Comparison of ENCODE assay signal across 34 cellular contexts in the genomic region with DNA sequence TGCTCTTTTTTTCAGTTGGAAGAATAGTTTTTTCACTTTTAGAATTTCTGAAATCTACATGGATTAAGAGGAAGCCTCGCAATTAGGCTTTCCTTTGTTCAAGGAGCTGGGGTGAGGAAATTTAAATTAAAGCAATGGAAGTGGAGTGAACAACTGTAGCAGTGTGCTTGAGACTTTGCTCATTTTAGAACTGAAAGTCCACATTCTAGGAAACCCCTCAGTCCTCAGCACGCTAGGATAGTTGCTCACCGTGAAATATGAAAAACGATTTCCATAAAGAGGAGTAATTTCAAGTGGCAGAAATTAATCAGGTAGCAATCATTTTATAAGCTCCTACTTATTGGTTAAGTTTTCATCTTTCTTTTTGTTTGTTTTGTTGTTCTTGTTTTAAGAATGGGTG.
"Had no signal": no experiment of that assay in that cellular context is flagged by ENCODE, and none has a peak within 500 bp of the region (broad histone marks: within the 10 kb centered on the region; RNA-seq: fewer than 3 reads in every experiment).

No MANE protein-coding gene starts in this region.

- H3K27ac Mint-ChIP-seq: activated CD4-positive, alpha-beta memory T cell treated with anti-CD3 and anti-CD28 coated beads for 36 hours; activated CD4-positive, alpha-beta T cell treated with anti-CD3 and anti-CD28 coated beads for 36 hours; activated CD4-positive, alpha-beta T cell treated with anti-CD3 and anti-CD28 coated beads, Interleukin-2, amount 10 ng/mL, durations not matched to agents 24 days and 14 days; activated CD8-positive, alpha-beta memory T cell treated with anti-CD3 and anti-CD28 coated beads, Interleukin-2, amount 10 ng/mL, durations not matched to agents 7 days and 5 days; activated CD8-positive, alpha-beta T cell treated with anti-CD3 and anti-CD28 coated beads, Interleukin-2, amount 10 ng/mL, durations not matched to agents 7 days and 5 days; activated naive CD4-positive, alpha-beta T cell treated with anti-CD3 and anti-CD28 coated beads for 36 hours; activated naive CD4-positive, alpha-beta T cell treated with anti-CD3 and anti-CD28 coated beads, Interleukin-2, amount 50 U/mL, for 24 hours; activated naive CD8-positive, alpha-beta T cell treated with anti-CD3 and anti-CD28 coated beads for 36 hours; activated naive CD8-positive, alpha-beta T cell treated with anti-CD3 and anti-CD28 coated beads, Interleukin-2, amount 50 U/mL, for 24 hours; activated T-helper 1 cell treated with anti-CD3 and anti-CD28 coated beads, Interleukin-12 subunit alpha, Interleukin-12 subunit beta, Interleukin-2, Interleukin-4 antibody, amounts not matched to agents 30 ng/mL and 10 ng/mL and 1 ng/mL, durations not matched to agents 14 hours and 24 hours and 36 hours; activated T-helper 2 cell treated with anti-CD3 and anti-CD28 coated beads, Interferon-gamma antibody, Interleukin-2, Interleukin-4, amounts not matched to agents 10 μg/mL and 5 μg/mL and 100 μg/mL, durations not matched to agents 14 hours and 24 hours and 36 hours; dendritic cell treated with granulocyte-macrophage colony-stimulating factor and Interleukin-4, amounts not matched to agents 40 ng/mL and 50 ng/mL, for 4 days; endodermal cell had no signal

- H3K4me3 Mint-ChIP-seq: activated CD4-positive, alpha-beta memory T cell treated with anti-CD3 and anti-CD28 coated beads for 36 hours; activated CD4-positive, alpha-beta T cell treated with anti-CD3 and anti-CD28 coated beads for 36 hours; activated CD4-positive, alpha-beta T cell treated with anti-CD3 and anti-CD28 coated beads, Interleukin-2, amount 10 ng/mL, durations not matched to agents 24 days and 14 days; activated CD8-positive, alpha-beta memory T cell treated with anti-CD3 and anti-CD28 coated beads, Interleukin-2, amount 10 ng/mL, durations not matched to agents 7 days and 5 days; activated CD8-positive, alpha-beta T cell treated with anti-CD3 and anti-CD28 coated beads, Interleukin-2, amount 10 ng/mL, durations not matched to agents 7 days and 5 days; activated naive CD4-positive, alpha-beta T cell treated with anti-CD3 and anti-CD28 coated beads for 36 hours; activated naive CD4-positive, alpha-beta T cell treated with anti-CD3 and anti-CD28 coated beads, Interleukin-2, amount 50 U/mL, for 24 hours; activated naive CD8-positive, alpha-beta T cell treated with anti-CD3 and anti-CD28 coated beads for 36 hours; activated naive CD8-positive, alpha-beta T cell treated with anti-CD3 and anti-CD28 coated beads, Interleukin-2, amount 50 U/mL, for 24 hours; activated T-helper 1 cell treated with anti-CD3 and anti-CD28 coated beads, Interleukin-12 subunit alpha, Interleukin-12 subunit beta, Interleukin-2, Interleukin-4 antibody, amounts not matched to agents 30 ng/mL and 10 ng/mL and 1 ng/mL, durations not matched to agents 14 hours and 24 hours and 36 hours; central memory CD8-positive, alpha-beta T cell; dendritic cell treated with granulocyte-macrophage colony-stimulating factor and Interleukin-4, amounts not matched to agents 40 ng/mL and 50 ng/mL, for 4 days; endodermal cell had no signal

- H3K36me3 ChIP-seq: adrenal gland, breast epithelium, cardiac muscle cell had no signal

- H3K4me1 Mint-ChIP-seq: activated CD4-positive, alpha-beta T cell treated with anti-CD3 and anti-CD28 coated beads for 36 hours; activated CD4-positive, alpha-beta T cell treated with anti-CD3 and anti-CD28 coated beads, Interleukin-2, amount 10 ng/mL, durations not matched to agents 24 days and 14 days; activated CD8-positive, alpha-beta memory T cell treated with anti-CD3 and anti-CD28 coated beads, Interleukin-2, amount 10 ng/mL, durations not matched to agents 7 days and 5 days; activated naive CD4-positive, alpha-beta T cell treated with anti-CD3 and anti-CD28 coated beads, Interleukin-2, amount 50 U/mL, for 24 hours; activated naive CD8-positive, alpha-beta T cell treated with anti-CD3 and anti-CD28 coated beads for 36 hours; activated naive CD8-positive, alpha-beta T cell treated with anti-CD3 and anti-CD28 coated beads, Interleukin-2, amount 50 U/mL, for 24 hours; central memory CD8-positive, alpha-beta T cell; endodermal cell had no signal

- H3K36me3 Mint-ChIP-seq: activated CD4-positive, alpha-beta memory T cell treated with anti-CD3 and anti-CD28 coated beads for 36 hours; activated CD8-positive, alpha-beta memory T cell treated with anti-CD3 and anti-CD28 coated beads, Interleukin-2, amount 10 ng/mL, durations not matched to agents 7 days and 5 days; activated naive CD4-positive, alpha-beta T cell treated with anti-CD3 and anti-CD28 coated beads, Interleukin-2, amount 50 U/mL, for 24 hours; activated naive CD8-positive, alpha-beta T cell treated with anti-CD3 and anti-CD28 coated beads for 36 hours had no signal

- H3K4me3 ChIP-seq: adrenal gland, body of pancreas, breast epithelium, cardiac muscle cell, coronary artery, dorsolateral prefrontal cortex had no signal

- ATAC-seq: activated CD4-positive, alpha-beta T cell treated with anti-CD3 and anti-CD28 coated beads for 36 hours; activated CD8-positive, alpha-beta memory T cell treated with anti-CD3 and anti-CD28 coated beads, Interleukin-2, amount 10 ng/mL, durations not matched to agents 7 days and 5 days; activated CD8-positive, alpha-beta T cell treated with anti-CD3 and anti-CD28 coated beads, Interleukin-2, amount 10 ng/mL, durations not matched to agents 7 days and 5 days; activated naive CD8-positive, alpha-beta T cell treated with anti-CD3 and anti-CD28 coated beads, Interleukin-2, amount 50 U/mL, for 24 hours; body of pancreas; esophagus mucosa had no signal

- DNase-seq: activated CD4-positive, alpha-beta memory T cell treated with anti-CD3 and anti-CD28 coated beads for 36 hours; activated CD4-positive, alpha-beta T cell treated with anti-CD3 and anti-CD28 coated beads for 36 hours; activated CD4-positive, alpha-beta T cell treated with anti-CD3 and anti-CD28 coated beads, Interleukin-2, amount 10 ng/mL, durations not matched to agents 24 days and 14 days; activated CD4-positive, CD25-positive, alpha-beta regulatory T cell; activated CD4-positive, CD25-positive, alpha-beta regulatory T cell treated with anti-CD3 and anti-CD28 coated beads, Interleukin-2, amount 50 U/mL, for 72 hours; activated CD8-positive, alpha-beta memory T cell treated with anti-CD3 and anti-CD28 coated beads, Interleukin-2, amount 10 ng/mL, durations not matched to agents 7 days and 5 days; activated CD8-positive, alpha-beta memory T cell treated with anti-CD3 and anti-CD28 coated beads, Interleukin-2, amount 50 U/mL, for 4 hours; activated CD8-positive, alpha-beta T cell treated with anti-CD3 and anti-CD28 coated beads, Interleukin-2, amount 10 ng/mL, durations not matched to agents 7 days and 5 days; activated effector memory CD4-positive, alpha-beta T cell treated with anti-CD3 and anti-CD28 coated beads, Interleukin-2, amount 50 U/mL, for 16 hours; activated naive CD4-positive, alpha-beta T cell treated with anti-CD3 and anti-CD28 coated beads for 36 hours; activated naive CD8-positive, alpha-beta T cell treated with anti-CD3 and anti-CD28 coated beads for 36 hours; activated naive CD8-positive, alpha-beta T cell treated with anti-CD3 and anti-CD28 coated beads, Interleukin-2, amount 50 U/mL, for 24 hours; activated T-cell treated with anti-CD3 and anti-CD28 coated beads, Interleukin-2, amount 50 U/mL, for 1 hour; activated T-cell treated with anti-CD3 and anti-CD28 coated beads, Interleukin-2, amount 50 U/mL, for 48 hours; adrenal gland; amygdala; aorta; body of pancreas; dorsolateral prefrontal cortex; effector memory CD4-positive, alpha-beta T cell; endodermal cell; foreskin fibroblast; head of caudate nucleus; hippocampal formation; T-helper 9 cell had no signal

- H3K9me3 Mint-ChIP-seq: activated CD4-positive, alpha-beta memory T cell treated with anti-CD3 and anti-CD28 coated beads for 36 hours; activated CD4-positive, alpha-beta T cell treated with anti-CD3 and anti-CD28 coated beads, Interleukin-2, amount 10 ng/mL, durations not matched to agents 24 days and 14 days; activated naive CD4-positive, alpha-beta T cell treated with anti-CD3 and anti-CD28 coated beads for 36 hours; activated naive CD4-positive, alpha-beta T cell treated with anti-CD3 and anti-CD28 coated beads, Interleukin-2, amount 50 U/mL, for 24 hours; activated naive CD8-positive, alpha-beta T cell treated with anti-CD3 and anti-CD28 coated beads for 36 hours; activated naive CD8-positive, alpha-beta T cell treated with anti-CD3 and anti-CD28 coated beads, Interleukin-2, amount 50 U/mL, for 24 hours; activated T-helper 1 cell treated with anti-CD3 and anti-CD28 coated beads, Interleukin-12 subunit alpha, Interleukin-12 subunit beta, Interleukin-2, Interleukin-4 antibody, amounts not matched to agents 30 ng/mL and 10 ng/mL and 1 ng/mL, durations not matched to agents 14 hours and 24 hours and 36 hours; activated T-helper 2 cell treated with anti-CD3 and anti-CD28 coated beads, Interferon-gamma antibody, Interleukin-2, Interleukin-4, amounts not matched to agents 10 μg/mL and 5 μg/mL and 100 μg/mL, durations not matched to agents 14 hours and 24 hours and 36 hours; central memory CD8-positive, alpha-beta T cell; dendritic cell treated with granulocyte-macrophage colony-stimulating factor and Interleukin-4, amounts not matched to agents 40 ng/mL and 50 ng/mL, for 4 days had no signal

- H3K27me3 ChIP-seq: adrenal gland, body of pancreas, breast epithelium, cardiac muscle cell had no signal

- H3K9me3 ChIP-seq: adrenal gland, body of pancreas had no signal

- H3K27ac ChIP-seq: adrenal gland, body of pancreas, breast epithelium, cardiac muscle cell, coronary artery, dorsolateral prefrontal cortex had no signal

- H3K27me3 Mint-ChIP-seq: activated CD4-positive, alpha-beta memory T cell treated with anti-CD3 and anti-CD28 coated beads for 36 hours; activated CD4-positive, alpha-beta T cell treated with anti-CD3 and anti-CD28 coated beads for 36 hours; activated CD4-positive, alpha-beta T cell treated with anti-CD3 and anti-CD28 coated beads, Interleukin-2, amount 10 ng/mL, durations not matched to agents 24 days and 14 days; activated naive CD4-positive, alpha-beta T cell treated with anti-CD3 and anti-CD28 coated beads, Interleukin-2, amount 50 U/mL, for 24 hours; activated naive CD8-positive, alpha-beta T cell treated with anti-CD3 and anti-CD28 coated beads for 36 hours; activated naive CD8-positive, alpha-beta T cell treated with anti-CD3 and anti-CD28 coated beads, Interleukin-2, amount 50 U/mL, for 24 hours; dendritic cell treated with granulocyte-macrophage colony-stimulating factor and Interleukin-4, amounts not matched to agents 40 ng/mL and 50 ng/mL, for 4 days had no signal
